21 cellular contexts compared by ENCODE assay signal in the genomic region with DNA sequence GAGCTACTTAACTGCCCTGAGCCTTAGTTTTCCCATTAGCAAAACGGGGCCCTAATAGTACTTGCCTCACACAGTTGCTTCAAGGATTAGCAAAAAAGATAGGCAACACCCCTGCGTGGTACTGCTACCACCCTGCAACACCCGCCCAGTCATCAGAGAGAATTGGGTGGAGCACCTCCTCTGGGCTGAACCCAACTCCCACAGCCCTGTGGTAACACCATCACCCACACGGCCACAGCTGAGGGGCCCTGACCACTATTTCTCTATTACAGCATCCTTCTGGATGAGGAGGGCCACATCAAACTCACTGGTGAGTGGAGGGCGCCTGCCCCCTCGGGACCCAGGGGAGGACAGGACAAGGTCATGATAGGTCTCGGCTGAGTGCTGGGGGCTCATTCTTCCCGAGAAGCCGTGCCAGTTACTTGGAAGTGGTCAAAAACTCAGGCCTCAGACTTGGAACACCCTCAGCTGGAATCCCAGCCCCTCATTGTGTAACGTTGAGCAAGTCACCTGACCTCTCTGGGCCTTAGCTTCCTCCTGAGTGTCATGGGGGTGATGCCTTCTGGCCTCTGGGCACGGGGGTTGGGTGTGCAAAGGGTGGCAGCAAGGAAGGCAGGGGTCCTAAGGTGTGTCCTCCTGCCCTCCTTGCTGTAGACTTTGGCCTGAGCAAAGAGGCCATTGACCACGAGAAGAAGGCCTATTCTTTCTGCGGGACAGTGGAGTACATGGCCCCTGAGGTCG. TPM values are rescaled to one million over a fixed set of nuclear protein-coding genes. Genes with fewer than 3 reads are reported as not detected.
DNase-seq lines count a peak whose midpoint lies in the region; ATAC-seq and TF ChIP-seq lines count a peak whose summit lies in the region.
"Had no signal": no experiment of that assay in that cellular context is flagged by ENCODE, and none has a peak within 500 bp of the region (broad histone marks: within the 10 kb centered on the region; RNA-seq: fewer than 3 reads in every experiment).

No MANE protein-coding gene starts in this region.

- H3K27me3 ChIP-seq in dorsolateral prefrontal cortex = no peaks in the 10 kb centered on the region
- H3K27me3 ChIP-seq: SJSA1, tibial nerve had no signal

- peak overlapping the region; percentile 11 to 95 for H3K27ac Mint-ChIP-seq in stimulated activated naive CD8-positive, alpha-beta T cell treated with anti-CD3 and anti-CD28 coated beads, Interleukin-15, amount 100 ng/mL, for 72 hours
- H3K27ac Mint-ChIP-seq: activated T-helper 1 cell treated with anti-CD3 and anti-CD28 coated beads, Interleukin-12 subunit alpha, Interleukin-12 subunit beta, Interleukin-2, Interleukin-4 antibody, amounts not matched to agents 30 ng/mL and 10 ng/mL and 1 ng/mL, durations not matched to agents 14 hours and 24 hours and 36 hours; CD4-positive, alpha-beta T cell had no signal

- ATAC-seq in stimulated activated naive CD8-positive, alpha-beta T cell treated with anti-CD3 and anti-CD28 coated beads, Interleukin-15, amount 100 ng/mL, for 72 hours = peak; percentile 65
- ATAC-seq in HG03457 (IDR thresholded peaks at IDR 0.05; ENCODE audit: unreplicated experiment) = no peak
- ATAC-seq in GM18870 (IDR thresholded peaks at IDR 0.05; ENCODE audit: unreplicated experiment) = no peak
- no peak for ATAC-seq in omental fat pad (ENCODE audit: low FRiP score)
- ATAC-seq: left cardiac atrium had no signal

- no peak overlapping the region for H3K4me3 ChIP-seq in dorsolateral prefrontal cortex
- H3K4me3 ChIP-seq: SJSA1, tibial nerve had no signal

- TF ChIP-seq CTCF in RWPE1 (conservative IDR thresholded peaks at IDR 0.05; ENCODE audit: low read depth) (no peak), dorsolateral prefrontal cortex (IDR thresholded peaks at IDR 0.05 in 54 of 56, conservative IDR thresholded peaks at IDR 0.05 in 2 of 56; ENCODE audit: low read depth in 1 of 56, partially characterized antibody in 56 of 56) (no peak), omental fat pad (IDR thresholded peaks at IDR 0.05) (no peak)

- no peaks in the 10 kb centered on the region for H3K9me3 Mint-ChIP-seq in stimulated activated naive CD8-positive, alpha-beta T cell treated with anti-CD3 and anti-CD28 coated beads, Interleukin-15, amount 100 ng/mL, for 72 hours
- H3K9me3 Mint-ChIP-seq: activated T-helper 1 cell treated with anti-CD3 and anti-CD28 coated beads, Interleukin-12 subunit alpha, Interleukin-12 subunit beta, Interleukin-2, Interleukin-4 antibody, amounts not matched to agents 30 ng/mL and 10 ng/mL and 1 ng/mL, durations not matched to agents 14 hours and 24 hours and 36 hours; CD4-positive, alpha-beta T cell had no signal

- H3K27me3 Mint-ChIP-seq in stimulated activated naive CD8-positive, alpha-beta T cell treated with anti-CD3 and anti-CD28 coated beads, Interleukin-15, amount 100 ng/mL, for 72 hours = no peaks in the 10 kb centered on the region
- H3K27me3 Mint-ChIP-seq: CD4-positive, alpha-beta T cell had no signal

- intact Hi-C loops in dorsolateral prefrontal cortex (cut with DNase I) = loop anchor here in 1 of 2 donors (2.0 kb wide), 1 partner anchor 53 kb away; no protein-coding TSS in a partner anchor

- H3K27ac ChIP-seq in RWPE1 (0 out of 2 replicates have a peak overlapping the region, but pooled peaks have one; percentile 39), dorsolateral prefrontal cortex (peak overlapping the region; percentile 65 to 100 (median 97))

- CTCF ChIA-PET in RWPE1 (lab: Yijun Ruan, JAX) = interaction anchor here (0.6 to 0.7 kb wide), 2 partner anchors 20 to 54 kb away, joined by 3 read pairs; no protein-coding TSS in a partner anchor

- no peak overlapping the region for H3K4me3 Mint-ChIP-seq in stimulated activated naive CD8-positive, alpha-beta T cell treated with anti-CD3 and anti-CD28 coated beads, Interleukin-15, amount 100 ng/mL, for 72 hours
- H3K4me3 Mint-ChIP-seq: activated T-helper 1 cell treated with anti-CD3 and anti-CD28 coated beads, Interleukin-12 subunit alpha, Interleukin-12 subunit beta, Interleukin-2, Interleukin-4 antibody, amounts not matched to agents 30 ng/mL and 10 ng/mL and 1 ng/mL, durations not matched to agents 14 hours and 24 hours and 36 hours; CD4-positive, alpha-beta T cell had no signal

- DNase-seq in SKM-1 treated with dmso at 0.1 percent for 144 hours (lab: John Stamatoyannopoulos, UW; ENCODE audit: unreplicated experiment) (peak; percentile 44), SKM-1 (lab: John Stamatoyannopoulos, UW; ENCODE audit: unreplicated experiment) (no peak), RWPE1 (ENCODE audit: low spot score) (no peak), dorsolateral prefrontal cortex (no peak), omental fat pad (ENCODE audit: low spot score) (no peak)
- no peak for DNase-seq in stimulated activated naive CD8-positive, alpha-beta T cell treated with anti-CD3 and anti-CD28 coated beads, Interleukin-15, amount 100 ng/mL, for 72 hours
- DNase-seq: 8988T; amniotic stem cell; CD4-positive, alpha-beta T cell; DMS79 treated with DMSO at 0.1 percent for 48 hours; foreskin fibroblast; Kasumi-1; left cardiac atrium; NCI-H1694 treated with DMSO at 0.1 percent for 48 hours; NCI-H446 treated with DMSO at 0.1 percent for 48 hours; stimulated activated CD4-positive, alpha-beta T cell treated with anti-CD3 and anti-CD28 coated beads, Interleukin-2, amount 100 ng/mL, for 48 hours had no signal

- peaks cover 44% of the 10 kb centered on the region for H3K4me1 Mint-ChIP-seq in stimulated activated naive CD8-positive, alpha-beta T cell treated with anti-CD3 and anti-CD28 coated beads, Interleukin-15, amount 100 ng/mL, for 72 hours

- POLR2A ChIA-PET in RWPE1 (lab: Yijun Ruan, JAX; ENCODE audit: low non-redundant PET) = no interaction called here

RNA-seq across cellular contexts. Expression of gene RPS6KA1, which starts 24.6 kb away (rescaled TPM):
- total RNA-seq in dorsolateral prefrontal cortex (10 to 100 TPM; 11.3 to 46.0 (median 22.5) TPM), omental fat pad (10 to 100 TPM; 11.4 to 46.1 (median 28.1) TPM)
